ENCODE assay signal across 28 cellular contexts in genomic region chr1:172613294-172613693, GRCh38. TPM values are rescaled to one million over a fixed set of nuclear protein-coding genes. Genes with fewer than 3 reads are reported as not detected.
"Had no signal": no experiment of that assay in that cellular context is flagged by ENCODE, and none has a peak within 500 bp of the region (broad histone marks: within the 10 kb centered on the region; RNA-seq: fewer than 3 reads in every experiment).

No MANE protein-coding gene starts in this region.

- H3K4me3 ChIP-seq: body of pancreas, esophagus muscularis mucosa, heart left ventricle, spleen, upper lobe of right lung had no signal

- H3K27me3 ChIP-seq: body of pancreas, esophagus muscularis mucosa, heart left ventricle, spleen, upper lobe of right lung had no signal

- H3K27ac ChIP-seq: body of pancreas, esophagus muscularis mucosa, heart left ventricle, spleen, upper lobe of right lung had no signal

- ATAC-seq: activated naive CD8-positive, alpha-beta T cell treated with anti-CD3 and anti-CD28 coated beads, Interleukin-2, amount 50 U/mL, for 24 hours; activated T-cell treated with anti-CD3 and anti-CD28 coated beads, Interleukin-2, amount 50 U/mL, for 4 hours; body of pancreas; heart left ventricle; left colon; stimulated activated naive CD8-positive, alpha-beta T cell treated with anti-CD3 and anti-CD28 coated beads, Interleukin-15, Interleukin-2, amounts not matched to agents 100 U/mL and 50 U/mL, for 24 hours; upper lobe of right lung had no signal

- H3K27ac Mint-ChIP-seq: activated naive CD4-positive, alpha-beta T cell treated with anti-CD3 and anti-CD28 coated beads for 36 hours; activated naive CD8-positive, alpha-beta T cell treated with anti-CD3 and anti-CD28 coated beads, Interleukin-2, amount 50 U/mL, for 24 hours; dendritic cell treated with granulocyte-macrophage colony-stimulating factor and Interleukin-4, amounts not matched to agents 40 ng/mL and 50 ng/mL, for 4 days; nephron had no signal

- DNase-seq: activated CD4-positive, alpha-beta T cell treated with anti-CD3 and anti-CD28 coated beads for 4 hours; activated CD4-positive, alpha-beta T cell treated with anti-CD3 and anti-CD28 coated beads, Interleukin-2, amount 50 U/mL, for 48 hours; activated CD4-positive, CD25-positive, alpha-beta regulatory T cell; activated CD8-positive, alpha-beta memory T cell treated with anti-CD3 and anti-CD28 coated beads, Interleukin-2, amount 50 U/mL, for 48 hours; activated naive CD4-positive, alpha-beta T cell treated with anti-CD3 and anti-CD28 coated beads for 36 hours; activated naive CD8-positive, alpha-beta T cell treated with anti-CD3 and anti-CD28 coated beads, Interleukin-2, amount 50 U/mL, for 24 hours; activated T-cell treated with anti-CD3 and anti-CD28 coated beads, Interleukin-2, amount 50 U/mL, for 4 hours; anterior cingulate cortex; body of pancreas; effector CD8-positive, alpha-beta T cell; heart left ventricle; left colon; mesenchymal stem cell; nucleus accumbens; spleen; stimulated activated CD4-positive, alpha-beta T cell treated with anti-CD3 and anti-CD28 coated beads, Interleukin-4, amount 100 ng/mL, for 1 hour; stimulated activated naive CD8-positive, alpha-beta T cell treated with anti-CD3 and anti-CD28 coated beads, Interleukin-15, Interleukin-2, amounts not matched to agents 100 U/mL and 50 U/mL, for 24 hours; T-helper 1 cell; T-helper 9 cell; upper lobe of right lung had no signal

- H3K27me3 Mint-ChIP-seq: activated naive CD8-positive, alpha-beta T cell treated with anti-CD3 and anti-CD28 coated beads, Interleukin-2, amount 50 U/mL, for 24 hours; dendritic cell treated with granulocyte-macrophage colony-stimulating factor and Interleukin-4, amounts not matched to agents 40 ng/mL and 50 ng/mL, for 4 days had no signal

- H3K4me3 Mint-ChIP-seq: activated naive CD4-positive, alpha-beta T cell treated with anti-CD3 and anti-CD28 coated beads for 36 hours; activated naive CD8-positive, alpha-beta T cell treated with anti-CD3 and anti-CD28 coated beads, Interleukin-2, amount 50 U/mL, for 24 hours; activated T-cell treated with anti-CD3 and anti-CD28 coated beads, Interleukin-2, amount 50 U/mL, for 4 hours; dendritic cell treated with granulocyte-macrophage colony-stimulating factor and Interleukin-4, amounts not matched to agents 40 ng/mL and 50 ng/mL, for 4 days; nephron had no signal

- FAIRE-seq: keratinocyte had no signal

- H3K4me1 ChIP-seq: esophagus muscularis mucosa, heart left ventricle, spleen, upper lobe of right lung had no signal

- H3K9me3 ChIP-seq: body of pancreas, esophagus muscularis mucosa, upper lobe of right lung had no signal

RNA-seq across cellular contexts. Expression of gene FASLG, which starts 45.6 kb away (rescaled TPM):
- total RNA-seq: body of pancreas, chondrocyte, lower leg skin, myocyte, subcutaneous adipose tissue had no signal
- polyA plus RNA-seq: heart left ventricle had no signal
